Comparison of ENCODE assay signal across 12 cellular contexts in the genomic region with DNA sequence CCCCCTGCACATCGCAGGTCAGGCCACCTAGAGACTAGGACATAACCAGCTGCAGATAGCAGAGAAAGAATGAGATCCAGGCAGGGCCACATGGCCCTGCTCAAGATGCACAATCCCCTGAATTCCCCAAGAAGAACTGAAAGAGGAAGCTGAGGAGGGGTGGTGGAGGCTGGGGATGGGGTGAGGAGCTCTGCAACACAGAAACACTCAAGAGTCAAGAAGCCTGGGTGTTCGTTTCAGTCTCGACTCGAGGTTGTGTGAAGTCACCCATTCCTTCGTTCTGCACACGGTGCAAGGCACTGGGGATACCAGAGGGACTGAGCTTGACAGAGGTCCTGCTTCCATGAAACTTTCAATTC.
A peak's percentile ranks its signal among the peaks of the same experiment; 100 is the strongest.
DNase-seq lines count a peak whose midpoint lies in the region; ATAC-seq and TF ChIP-seq lines count a peak whose summit lies in the region.
"Had no signal": no experiment of that assay in that cellular context is flagged by ENCODE, and none has a peak within 500 bp of the region (broad histone marks: within the 10 kb centered on the region; RNA-seq: fewer than 3 reads in every experiment).

No MANE protein-coding gene starts in this region.

- no peak overlapping the region for H3K27ac Mint-ChIP-seq in activated naive CD8-positive, alpha-beta T cell treated with anti-CD3 and anti-CD28 coated beads, Interleukin-2, amount 50 U/mL, for 24 hours
- no peak overlapping the region for H3K27ac Mint-ChIP-seq in activated naive CD8-positive, alpha-beta T cell treated with anti-CD3 and anti-CD28 coated beads for 36 hours

- TF ChIP-seq CTCF in NB4 (IDR thresholded peaks at IDR 0.05; ENCODE audit: low read depth, low read length) (no peak), upper lobe of right lung (IDR thresholded peaks at IDR 0.05) (no peak), PC-3 (conservative IDR thresholded peaks at IDR 0.05; ENCODE audit: low read depth, low read length) (no peak)

- H3K9ac ChIP-seq in PC-3 (ENCODE audit: low read length): no peak overlapping the region

- no TSS peak for BruUV-seq in PC-3 (replicated peaks; lab: Mats Ljungman, UMichigan)

- H3K4me2 ChIP-seq in PC-3 (ENCODE audit: low read length): no peak overlapping the region

- H3K36me3 Mint-ChIP-seq in activated naive CD8-positive, alpha-beta T cell treated with anti-CD3 and anti-CD28 coated beads, Interleukin-2, amount 50 U/mL, for 24 hours (ENCODE audit: low read depth): no peaks in the 10 kb centered on the region
- no peaks in the 10 kb centered on the region for H3K36me3 Mint-ChIP-seq in activated naive CD8-positive, alpha-beta T cell treated with anti-CD3 and anti-CD28 coated beads for 36 hours

- H3K27ac ChIP-seq in upper lobe of right lung: no peak overlapping the region
- H3K27ac ChIP-seq in PC-3 (ENCODE audit: low read length): no peak overlapping the region

- no peaks in the 10 kb centered on the region for H3K4me1 ChIP-seq in upper lobe of right lung
- H3K4me1 ChIP-seq in PC-3 (ENCODE audit: insufficient read depth, low read length): no peaks in the 10 kb centered on the region

- no peaks in the 10 kb centered on the region for H3K36me3 ChIP-seq in upper lobe of right lung
- no peaks in the 10 kb centered on the region for H3K36me3 ChIP-seq in PC-3 (ENCODE audit: low read depth, low read length)

- intact Hi-C loops in upper lobe of right lung (cut with DNase I): no loop called here
- intact Hi-C loops in PC-3 (cut with micrococcal nuclease): no loop called here

- CTCF ChIA-PET in PC-3 (lab: Charles Lee): no interaction called here

- ATAC-seq in activated naive CD8-positive, alpha-beta T cell treated with anti-CD3 and anti-CD28 coated beads, Interleukin-2, amount 50 U/mL, for 24 hours: peak; percentile 37
- ATAC-seq in HG02763 (IDR thresholded peaks at IDR 0.05; ENCODE audit: unreplicated experiment) (peak; percentile 38), upper lobe of right lung (peak; percentile 26), GM19455 (IDR thresholded peaks at IDR 0.05; ENCODE audit: unreplicated experiment) (no peak), PC-3 (no peak)

- H3K79me2 ChIP-seq in PC-3 (ENCODE audit: low read length): no peaks in the 10 kb centered on the region

- H3K9me2 ChIP-seq in PC-3 (replicated peaks; ENCODE audit: low read length): no peaks in the 10 kb centered on the region

- no peaks in the 10 kb centered on the region for H4K20me1 ChIP-seq in PC-3 (ENCODE audit: low read length)

- POLR2A ChIA-PET in PC-3 (lab: Charles Lee; ENCODE audit: unreplicated experiment): no interaction called here

- H3K4me1 Mint-ChIP-seq in activated naive CD8-positive, alpha-beta T cell treated with anti-CD3 and anti-CD28 coated beads, Interleukin-2, amount 50 U/mL, for 24 hours: no peaks in the 10 kb centered on the region
- no peaks in the 10 kb centered on the region for H3K4me1 Mint-ChIP-seq in activated naive CD8-positive, alpha-beta T cell treated with anti-CD3 and anti-CD28 coated beads for 36 hours

- no peak overlapping the region for H2AFZ ChIP-seq in PC-3 (ENCODE audit: low read length)

- H3K27me3 Mint-ChIP-seq in activated naive CD8-positive, alpha-beta T cell treated with anti-CD3 and anti-CD28 coated beads, Interleukin-2, amount 50 U/mL, for 24 hours: peaks cover 3% of the 10 kb centered on the region
- H3K27me3 Mint-ChIP-seq in activated naive CD8-positive, alpha-beta T cell treated with anti-CD3 and anti-CD28 coated beads for 36 hours: no peaks in the 10 kb centered on the region

- H3K4me3 Mint-ChIP-seq in activated naive CD8-positive, alpha-beta T cell treated with anti-CD3 and anti-CD28 coated beads, Interleukin-2, amount 50 U/mL, for 24 hours: no peak overlapping the region
- no peak overlapping the region for H3K4me3 Mint-ChIP-seq in activated naive CD8-positive, alpha-beta T cell treated with anti-CD3 and anti-CD28 coated beads for 36 hours

- no peak for DNase-seq in activated naive CD8-positive, alpha-beta T cell treated with anti-CD3 and anti-CD28 coated beads, Interleukin-2, amount 50 U/mL, for 24 hours
- DNase-seq in activated naive CD8-positive, alpha-beta T cell treated with anti-CD3 and anti-CD28 coated beads for 36 hours: no peak
- DNase-seq in NB4 (ENCODE audit: low read depth): peak; percentile 63
- DNase-seq in upper lobe of right lung: no peak
- DNase-seq in SW480 (ENCODE audit: low spot score): no peak
- no peak for DNase-seq in PC-3
- DNase-seq: ACHN, mesendoderm, NCI-H1694, trophoblast cell had no signal

- H3K9me3 ChIP-seq in upper lobe of right lung (no peaks in the 10 kb centered on the region), PC-3 (ENCODE audit: low read length) (no peaks in the 10 kb centered on the region)

- no peak for TF ChIP-seq POLR2A in NB4 (IDR thresholded peaks at IDR 0.05; ENCODE audit: extremely low read depth, insufficient read length)

- no peaks in the 10 kb centered on the region for H3K9me3 Mint-ChIP-seq in activated naive CD8-positive, alpha-beta T cell treated with anti-CD3 and anti-CD28 coated beads, Interleukin-2, amount 50 U/mL, for 24 hours
- no peaks in the 10 kb centered on the region for H3K9me3 Mint-ChIP-seq in activated naive CD8-positive, alpha-beta T cell treated with anti-CD3 and anti-CD28 coated beads for 36 hours

- no peaks in the 10 kb centered on the region for H3F3A ChIP-seq in PC-3 (ENCODE audit: low read length, unreplicated experiment)

- H3K27me3 ChIP-seq in upper lobe of right lung: no peaks in the 10 kb centered on the region
- no peaks in the 10 kb centered on the region for H3K27me3 ChIP-seq in PC-3 (ENCODE audit: low read length)

- H3K4me3 ChIP-seq in NB4 (ENCODE audit: low read depth, low read length) (no peak overlapping the region), upper lobe of right lung (no peak overlapping the region), PC-3 (ENCODE audit: low read length) (no peak overlapping the region)

Comparison
In these comparisons a context has a peak if more than half of its experiments do, and no peak if none do; other contexts are left out.
1. ATAC-seq: peak in activated naive CD8-positive, alpha-beta T cell treated with anti-CD3 and anti-CD28 coated beads, Interleukin-2, amount 50 U/mL, for 24 hours (single experiment), HG02763 (single experiment) and upper lobe of right lung (single experiment); none in GM19455 (single experiment) and PC-3 (single experiment).